12 cellular contexts compared by ENCODE assay signal in the genomic region with DNA sequence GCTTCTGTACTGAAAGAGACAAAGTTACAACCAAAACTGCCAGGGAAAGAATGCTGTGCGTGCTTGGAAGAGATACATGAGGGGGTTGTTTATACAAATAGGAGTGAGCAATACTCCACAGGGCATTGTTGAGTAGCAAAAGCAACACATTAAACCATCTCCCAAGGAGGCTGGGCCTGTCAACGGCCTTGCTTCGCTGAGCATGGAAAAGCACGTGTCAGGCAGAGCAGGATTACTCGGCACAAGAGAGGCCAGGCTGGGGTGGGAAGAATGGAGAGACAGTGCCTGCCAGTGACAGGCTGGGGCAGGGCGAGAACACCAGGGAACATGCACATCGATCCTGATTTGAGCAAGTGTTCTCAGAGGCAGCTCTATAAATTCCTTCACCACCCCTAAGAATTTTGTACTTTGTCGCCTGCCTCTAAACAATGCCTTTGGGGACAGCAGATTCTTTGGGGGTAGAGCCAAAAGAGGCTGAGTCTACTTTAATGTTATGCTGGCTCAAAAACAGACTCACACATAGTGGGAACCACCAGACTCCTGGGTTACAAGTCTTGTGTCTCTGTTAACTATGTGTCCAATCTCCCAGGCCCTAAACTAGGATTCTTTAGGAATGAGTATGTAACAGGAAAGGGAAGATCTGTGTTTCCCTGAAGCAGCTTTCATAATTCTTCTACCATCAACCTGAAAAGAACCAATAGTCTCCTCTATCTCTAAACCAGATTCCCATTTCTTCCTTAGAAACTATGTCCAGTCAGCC.
DNase-seq lines count a peak whose midpoint lies in the region; ATAC-seq and TF ChIP-seq lines count a peak whose summit lies in the region.
"Had no signal": no experiment of that assay in that cellular context is flagged by ENCODE, and none has a peak within 500 bp of the region (broad histone marks: within the 10 kb centered on the region; RNA-seq: fewer than 3 reads in every experiment).

No MANE protein-coding gene starts in this region.

- H3K79me1 ChIP-seq in IMR-90 (ENCODE audit: low read depth in 1 of 2, low read length in 2 of 2) = peaks cover 0 to 6% of the 10 kb centered on the region in 2 experiments; a peak in 1 of 4 replicates

- no peak overlapping the region; the same call in 1 of the 2 replicates for H3K4me2 ChIP-seq in IMR-90 (ENCODE audit: low read depth, low read length)

- no peak overlapping the region for H3K4me3 ChIP-seq in AG10803 (ENCODE audit: low read length)
- no peak overlapping the region for H3K4me3 ChIP-seq in IMR-90 (ENCODE audit: insufficient read depth, low read depth, low read length)
- no peak overlapping the region for H3K4me3 ChIP-seq in mucosa of descending colon
- H3K4me3 ChIP-seq: cardiac muscle cell had no signal

- peak overlapping the region; percentile 98 for H3K4ac ChIP-seq in IMR-90 (ENCODE audit: low read depth, low read length)

- peak overlapping the region; percentile 91 to 97 for H4K8ac ChIP-seq in IMR-90 (ENCODE audit: low read depth in 2 of 2, low read length in 2 of 2)

- H4K5ac ChIP-seq in IMR-90 (ENCODE audit: low read depth, low read length) = peak overlapping the region; percentile 87

- peak overlapping the region; percentile 87 for H3K56ac ChIP-seq in IMR-90 (ENCODE audit: extremely low read depth, insufficient read depth, low read length)

- peak overlapping the region; percentile 96 for H3K18ac ChIP-seq in IMR-90 (ENCODE audit: low read depth, low read length)

- peak overlapping the region; percentile 99 for H2BK15ac ChIP-seq in IMR-90 (ENCODE audit: low read depth, low read length)

- peak overlapping the region; percentile 64 for H3K27ac ChIP-seq in IMR-90 (ENCODE audit: insufficient read depth, low read length)
- H3K27ac ChIP-seq: cardiac muscle cell had no signal

- in situ Hi-C loops in IMR-90 (cut with MboI; ENCODE audit: low sequenced_read_pairs) = no loop called here

- TF ChIP-seq CTCF in AG10803 (conservative IDR thresholded peaks at IDR 0.05; ENCODE audit: low read length) (no peak), IMR-90 (conservative IDR thresholded peaks at IDR 0.05; ENCODE audit: low read depth, low read length) (no peak), mucosa of descending colon (IDR thresholded peaks at IDR 0.05) (no peak)

- H2AK9ac ChIP-seq in IMR-90 (replicated peaks; ENCODE audit: low read depth, low read length, poor library complexity) = peak overlapping the region; percentile 90

- no peaks in the 10 kb centered on the region for H4K20me1 ChIP-seq in IMR-90 (ENCODE audit: insufficient read depth, low read length)

- POLR2A ChIA-PET in IMR-90 (lab: Charles Lee; ENCODE audit: unreplicated experiment) = no interaction called here

- intact Hi-C loops in IMR-90 (cut with micrococcal nuclease) = loop anchor here (1.0 to 2.0 kb wide), 3 partner anchors 26 to 272 kb away; no protein-coding TSS in a partner anchor
- intact Hi-C loops in mucosa of descending colon (cut with DNase I, micrococcal nuclease) = no loop called here

- H3K9me1 ChIP-seq in IMR-90 (ENCODE audit: insufficient read depth, low read length) = peaks cover 24% of the 10 kb centered on the region

- ATAC-seq in IMR-90 (ENCODE audit: low read depth) (peak; percentile 94), mucosa of descending colon (peak; percentile 42), HG02840 (IDR thresholded peaks at IDR 0.05; ENCODE audit: low FRiP score, unreplicated experiment) (no peak), HG03280 (IDR thresholded peaks at IDR 0.05; ENCODE audit: unreplicated experiment) (no peak)
- ATAC-seq: natural killer cell had no signal

- peak overlapping the region; percentile 100 for H2AK5ac ChIP-seq in IMR-90 (ENCODE audit: low read depth, low read length)

- H3K4me1 ChIP-seq in IMR-90 (ENCODE audit: control insufficient read depth, insufficient read depth, low read length) (peaks cover 24% of the 10 kb centered on the region), mucosa of descending colon (ENCODE audit: low read depth) (no peaks in the 10 kb centered on the region)

- H4K91ac ChIP-seq in IMR-90 (ENCODE audit: insufficient read depth, low read depth, low read length) = peak overlapping the region; percentile 99

- dilution Hi-C loops in IMR-90 (cut with HindIII; ENCODE audit: low sequenced_read_pairs, unreplicated experiment) = no loop called here

- H3K36me3 ChIP-seq in IMR-90 (ENCODE audit: control insufficient read depth, insufficient read depth, low read length) = no peaks in the 10 kb centered on the region
- no peaks in the 10 kb centered on the region for H3K36me3 ChIP-seq in mucosa of descending colon (ENCODE audit: low read depth)
- H3K36me3 ChIP-seq: cardiac muscle cell had no signal

- H2BK120ac ChIP-seq in IMR-90 (ENCODE audit: low read depth, low read length) = peak overlapping the region; percentile 99

- no TSS peak for BruUV-seq in IMR-90 (replicated peaks; lab: Mats Ljungman, UMichigan)

- H3K9me3 ChIP-seq in IMR-90 (ENCODE audit: control insufficient read depth, insufficient read depth, low read length) (no peaks in the 10 kb centered on the region), mucosa of descending colon (no peaks in the 10 kb centered on the region)

- H3K23ac ChIP-seq in IMR-90 (ENCODE audit: low read depth, low read length) = peak overlapping the region; percentile 78

- H2BK5ac ChIP-seq in IMR-90 (ENCODE audit: low read depth, low read length, poor library complexity, severe bottlenecking) = peak overlapping the region; percentile 87

- H3K9ac ChIP-seq in IMR-90 (ENCODE audit: low read depth, low read length) = peak overlapping the region; percentile 36

- no peak for TF ChIP-seq POLR2A in IMR-90 (IDR thresholded peaks at IDR 0.05; ENCODE audit: low read depth, low read length)

- H3K14ac ChIP-seq in IMR-90 (replicated peaks; ENCODE audit: low read depth, low read length) = peak overlapping the region; percentile 99

- H3K27me3 ChIP-seq in IMR-90 (ENCODE audit: control insufficient read depth, insufficient read depth, low read length) = no peaks in the 10 kb centered on the region
- H3K27me3 ChIP-seq: cardiac muscle cell had no signal

- WGBS in IMR-90 (ENCODE audit: extremely low coverage in 2 of 2, insufficient read length in 1 of 2), 2 experiments = no CpG with 5 or more reads among the region's 8 CpGs

- no peak; the same call in 1 of the 2 replicates for TF ChIP-seq RAD21 in IMR-90 (IDR thresholded peaks at IDR 0.05; ENCODE audit: low read length)

- CTCF ChIA-PET in IMR-90 (lab: Yijun Ruan, JAX) = interaction anchor here (0.5 to 0.6 kb wide), 3 partner anchors 121 to 417 kb away, joined by 3 to 4 read pairs (median 3); no protein-coding TSS in a partner anchor

- DNase-seq in AG10803 (ENCODE audit: low read depth) (peak; percentile 97), IMR-90 (peak; percentile 98), epidermal melanocyte (ENCODE audit: insufficient read length, low spot score) (peak; percentile 65), mucosa of descending colon (no peak), DMS53 (lab: John Stamatoyannopoulos, UW) (no peak), cerebellar nuclear complex (lab: John Stamatoyannopoulos, UW) (no peak)
- DNase-seq: activated CD8-positive, alpha-beta memory T cell treated with anti-CD3 and anti-CD28 coated beads, Interleukin-2, amount 50 U/mL, for 4 hours; natural killer cell; NCI-H526 treated with DMSO at 0.1 percent for 48 hours had no signal

- peak overlapping the region; percentile 100 for H2BK20ac ChIP-seq in IMR-90 (ENCODE audit: low read depth, low read length)

- H2AFZ ChIP-seq in IMR-90 (replicated peaks; ENCODE audit: low read length, poor library complexity) = peak overlapping the region; percentile 81

TF ChIP-seq in IMR-90, 13 proteins besides CTCF, POLR2A, EP300 and RAD21:
- TF ChIP-seq RCOR1 (IDR thresholded peaks at IDR 0.05; ENCODE audit: insufficient replicate concordance, low read length) (peak; percentile 70), MAFK (IDR thresholded peaks at IDR 0.05; ENCODE audit: low read depth, low read length) (no peak), SMC3 (IDR thresholded peaks at IDR 0.05; ENCODE audit: low read depth, low read length) (peak; percentile 11; the same call in 1 of the 2 replicates), MXI1 (IDR thresholded peaks at IDR 0.05; ENCODE audit: borderline replicate concordance, low read depth, low read length) (peak; percentile 100), MAZ (IDR thresholded peaks at IDR 0.05; ENCODE audit: borderline replicate concordance, low read depth, low read length) (peak; percentile 80; the same call in 1 of the 2 replicates), USF2 (IDR thresholded peaks at IDR 0.05; ENCODE audit: low read depth, low read length) (peak; percentile 61), CHD1 (IDR thresholded peaks at IDR 0.05; ENCODE audit: low read depth, low read length) (no peak), FOS (IDR thresholded peaks at IDR 0.05; ENCODE audit: low read depth, low read length) (peak; percentile 77), BHLHE40 (IDR thresholded peaks at IDR 0.05; ENCODE audit: low read depth, low read length) (peak; percentile 90), RFX5 (IDR thresholded peaks at IDR 0.05; ENCODE audit: low read depth, low read length) (no peak), CEBPB (IDR thresholded peaks at IDR 0.05; ENCODE audit: low read depth, low read length) (peak; percentile 77), NFE2L2 (IDR thresholded peaks at IDR 0.05; ENCODE audit: low read depth, low read length) (peak; percentile 34; the same call in 1 of the 2 replicates)
- TF ChIP-seq, protein P1, sequence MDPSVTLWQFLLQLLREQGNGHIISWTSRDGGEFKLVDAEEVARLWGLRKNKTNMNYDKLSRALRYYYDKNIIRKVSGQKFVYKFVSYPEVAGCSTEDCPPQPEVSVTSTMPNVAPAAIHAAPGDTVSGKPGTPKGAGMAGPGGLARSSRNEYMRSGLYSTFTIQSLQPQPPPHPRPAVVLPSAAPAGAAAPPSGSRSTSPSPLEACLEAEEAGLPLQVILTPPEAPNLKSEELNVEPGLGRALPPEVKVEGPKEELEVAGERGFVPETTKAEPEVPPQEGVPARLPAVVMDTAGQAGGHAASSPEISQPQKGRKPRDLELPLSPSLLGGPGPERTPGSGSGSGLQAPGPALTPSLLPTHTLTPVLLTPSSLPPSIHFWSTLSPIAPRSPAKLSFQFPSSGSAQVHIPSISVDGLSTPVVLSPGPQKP (IDR thresholded peaks at IDR 0.05; ENCODE audit: borderline replicate concordance, low read depth, low read length) = no peak

Comparison
In these comparisons a context has a peak if more than half of its experiments do, and no peak if none do; other contexts are left out.
1. DNase-seq: peak in AG10803 (single experiment), IMR-90 (single experiment) and epidermal melanocyte (single experiment); none in mucosa of descending colon (0 of 3), DMS53 (single experiment) and cerebellar nuclear complex (0 of 2).
2. ATAC-seq: peak in IMR-90 (single experiment) and mucosa of descending colon (single experiment); none in HG02840 (single experiment) and HG03280 (single experiment).